ENCODE assay signal across 29 cellular contexts in the genomic region with DNA sequence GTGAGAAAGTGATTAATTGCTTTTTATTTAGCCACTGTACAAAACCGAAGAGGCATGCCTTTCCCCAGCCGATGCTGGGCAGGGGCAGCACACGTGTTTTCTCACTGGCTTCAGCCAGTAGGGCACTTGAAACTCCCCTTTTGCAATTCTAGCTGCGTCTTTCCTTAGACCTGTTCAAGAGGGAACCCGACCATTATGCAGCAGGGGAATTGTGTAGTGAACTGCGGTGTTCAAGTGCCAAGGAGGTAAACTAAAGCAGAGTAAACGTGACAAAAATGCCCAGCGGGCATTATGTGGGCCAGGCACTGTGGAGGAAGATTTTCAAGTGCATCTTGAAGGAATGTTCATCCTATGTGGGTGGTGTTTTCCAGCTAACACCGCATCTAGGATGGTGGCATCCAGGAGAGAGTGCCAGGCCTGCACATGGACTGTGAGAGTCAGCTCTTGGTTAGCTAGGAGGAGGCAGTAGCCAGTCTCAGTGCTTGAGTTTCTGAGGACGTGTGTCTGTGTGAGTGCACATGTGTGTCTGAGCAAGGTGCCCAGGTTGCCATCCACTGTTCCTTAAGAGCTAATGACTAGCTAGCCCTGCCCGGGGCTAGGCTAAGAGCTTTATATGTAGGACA. TPM values are rescaled to one million over a fixed set of nuclear protein-coding genes. Genes with fewer than 3 reads are reported as not detected.
DNase-seq lines count a peak whose midpoint lies in the region; ATAC-seq and TF ChIP-seq lines count a peak whose summit lies in the region.
"Had no signal": no experiment of that assay in that cellular context is flagged by ENCODE, and none has a peak within 500 bp of the region (broad histone marks: within the 10 kb centered on the region; RNA-seq: fewer than 3 reads in every experiment).

No MANE protein-coding gene starts in this region.

- DNase-seq in NCI-H345 treated with DMSO at 0.1 percent for 48 hours (lab: John Stamatoyannopoulos, UW; ENCODE audit: unreplicated experiment) = peak; percentile 21
- no peak for DNase-seq in NCI-H345 (lab: John Stamatoyannopoulos, UW)
- peak; percentile 75 for DNase-seq in occipital lobe (lab: John Stamatoyannopoulos, UW)
- DNase-seq in tibial artery = no peak
- DNase-seq in activated CD8-positive, alpha-beta T cell treated with anti-CD3 and anti-CD28 coated beads for 36 hours = no peak
- no peak for DNase-seq in sigmoid colon
- DNase-seq: activated CD4-positive, alpha-beta memory T cell treated with anti-CD3 and anti-CD28 coated beads, Interleukin-2, amount 10 ng/mL, durations not matched to agents 7 days and 5 days; activated gamma-delta T cell; activated naive CD8-positive, alpha-beta T cell treated with anti-CD3 and anti-CD28 coated beads, Interleukin-2, amount 50 U/mL, for 24 hours; AML-193; brain microvascular endothelial cell; CD8-positive, alpha-beta T cell; endodermal cell; esophagus squamous epithelium; hippocampal formation; immature natural killer cell; left lung; naive thymus-derived CD8-positive, alpha-beta T cell; right lobe of liver; stimulated activated CD4-positive, alpha-beta T cell treated with anti-CD3 and anti-CD28 coated beads, Interleukin-15, amount 100 ng/mL, for 24 hours; stomach; T-cell had no signal

- H3K27me3 ChIP-seq in tibial artery = no peaks in the 10 kb centered on the region
- H3K27me3 ChIP-seq in sigmoid colon = peaks cover 0 to 26% (median 13%) of the 10 kb centered on the region in 3 donors
- H3K27me3 ChIP-seq: right lobe of liver had no signal

- H3K4me3 Mint-ChIP-seq in brain = peak overlapping the region in 3 of 5 experiments; percentile 43 to 63 (median 46)
- no peak overlapping the region for H3K4me3 Mint-ChIP-seq in activated CD8-positive, alpha-beta T cell treated with anti-CD3 and anti-CD28 coated beads for 36 hours
- H3K4me3 Mint-ChIP-seq: activated CD4-positive, alpha-beta memory T cell treated with anti-CD3 and anti-CD28 coated beads, Interleukin-2, amount 10 ng/mL, durations not matched to agents 7 days and 5 days; activated naive CD8-positive, alpha-beta T cell treated with anti-CD3 and anti-CD28 coated beads, Interleukin-2, amount 50 U/mL, for 24 hours; CD8-positive, alpha-beta T cell; endodermal cell; immature natural killer cell; naive thymus-derived CD8-positive, alpha-beta T cell; T-cell had no signal

- CTCF ChIA-PET in activated CD8-positive, alpha-beta T cell treated with anti-CD3 and anti-CD28 coated beads for 36 hours (lab: Charles Lee) = no interaction called here

- peaks cover 4% of the 10 kb centered on the region for H3K27me3 Mint-ChIP-seq in brain
- H3K27me3 Mint-ChIP-seq in activated CD8-positive, alpha-beta T cell treated with anti-CD3 and anti-CD28 coated beads for 36 hours = peaks cover 50% of the 10 kb centered on the region

- H3K27ac Mint-ChIP-seq in brain = peak overlapping the region in 3 of 5 experiments; percentile 4 to 34 (median 22)
- H3K27ac Mint-ChIP-seq in activated CD8-positive, alpha-beta T cell treated with anti-CD3 and anti-CD28 coated beads for 36 hours = no peak overlapping the region
- H3K27ac Mint-ChIP-seq: activated CD4-positive, alpha-beta memory T cell treated with anti-CD3 and anti-CD28 coated beads, Interleukin-2, amount 10 ng/mL, durations not matched to agents 7 days and 5 days; activated naive CD8-positive, alpha-beta T cell treated with anti-CD3 and anti-CD28 coated beads, Interleukin-2, amount 50 U/mL, for 24 hours; CD8-positive, alpha-beta T cell; endodermal cell; immature natural killer cell; naive thymus-derived CD8-positive, alpha-beta T cell; T-cell had no signal

- no peaks in the 10 kb centered on the region for H3K9me3 ChIP-seq in tibial artery
- H3K9me3 ChIP-seq in sigmoid colon = no peaks in the 10 kb centered on the region
- H3K9me3 ChIP-seq: esophagus squamous epithelium, left lung, right lobe of liver, stomach had no signal

- no peak for TF ChIP-seq EP300 in sigmoid colon (IDR thresholded peaks at IDR 0.05)

- H3K4me1 ChIP-seq in tibial artery = peaks cover 0 to 39% (median 26%) of the 10 kb centered on the region in 4 donors
- H3K4me1 ChIP-seq in sigmoid colon = peaks cover 0 to 32% (median 18%) of the 10 kb centered on the region in 4 donors

- peak overlapping the region; percentile 24 to 44 for H3K27ac ChIP-seq in tibial artery
- no peak overlapping the region for H3K27ac ChIP-seq in sigmoid colon
- H3K27ac ChIP-seq: brain microvascular endothelial cell, esophagus squamous epithelium, left lung, right lobe of liver, SJSA1 had no signal

- intact Hi-C loops in tibial artery (cut with DNase I; ENCODE audit: low total_unique reads) (loop anchor here (10.0 kb wide), 1 partner anchor 65 kb away; no protein-coding TSS in a partner anchor), sigmoid colon (cut with DNase I) (no loop called here)
- intact Hi-C loops in activated CD8-positive, alpha-beta T cell treated with anti-CD3 and anti-CD28 coated beads for 36 hours (cut with micrococcal nuclease) = no loop called here

- no peak for ATAC-seq in activated CD8-positive, alpha-beta T cell treated with anti-CD3 and anti-CD28 coated beads for 36 hours
- ATAC-seq in HG03354 (IDR thresholded peaks at IDR 0.05; ENCODE audit: poor library complexity, severe bottlenecking, unreplicated experiment) = no peak
- ATAC-seq: activated CD4-positive, CD25-positive, alpha-beta regulatory T cell treated with anti-CD3 and anti-CD28 coated beads, Interleukin-2, amount 50 U/mL, for 24 hours; activated naive CD8-positive, alpha-beta T cell treated with anti-CD3 and anti-CD28 coated beads, Interleukin-2, amount 50 U/mL, for 24 hours; CD8-positive, alpha-beta T cell; left lung; naive thymus-derived CD8-positive, alpha-beta T cell; right lobe of liver; T-cell had no signal

- H3K4me3 ChIP-seq in tibial artery (no peak overlapping the region), sigmoid colon (no peak overlapping the region)
- H3K4me3 ChIP-seq: esophagus squamous epithelium, left lung, right lobe of liver, SJSA1, stomach had no signal

- POLR2A ChIA-PET in activated CD8-positive, alpha-beta T cell treated with anti-CD3 and anti-CD28 coated beads for 36 hours (lab: Charles Lee) = no interaction called here

- H3K4me1 Mint-ChIP-seq in brain = peaks cover 54% of the 10 kb centered on the region
- peaks cover 9% of the 10 kb centered on the region for H3K4me1 Mint-ChIP-seq in activated CD8-positive, alpha-beta T cell treated with anti-CD3 and anti-CD28 coated beads for 36 hours (ENCODE audit: low read depth)
- H3K4me1 Mint-ChIP-seq: activated CD4-positive, alpha-beta memory T cell treated with anti-CD3 and anti-CD28 coated beads, Interleukin-2, amount 10 ng/mL, durations not matched to agents 7 days and 5 days had no signal

- peaks cover 0 to 3% (median 0%) of the 10 kb centered on the region in 5 experiments for H3K9me3 Mint-ChIP-seq in brain
- H3K9me3 Mint-ChIP-seq in activated CD8-positive, alpha-beta T cell treated with anti-CD3 and anti-CD28 coated beads for 36 hours = no peaks in the 10 kb centered on the region
- H3K9me3 Mint-ChIP-seq: activated CD4-positive, alpha-beta memory T cell treated with anti-CD3 and anti-CD28 coated beads, Interleukin-2, amount 10 ng/mL, durations not matched to agents 7 days and 5 days; activated naive CD8-positive, alpha-beta T cell treated with anti-CD3 and anti-CD28 coated beads, Interleukin-2, amount 50 U/mL, for 24 hours; CD8-positive, alpha-beta T cell; endodermal cell; immature natural killer cell; T-cell had no signal

- TF ChIP-seq POLR2A in sigmoid colon (IDR thresholded peaks at IDR 0.05) = no peak

- no peaks in the 10 kb centered on the region for H3K36me3 Mint-ChIP-seq in brain
- H3K36me3 Mint-ChIP-seq in activated CD8-positive, alpha-beta T cell treated with anti-CD3 and anti-CD28 coated beads for 36 hours (ENCODE audit: low read depth) = no peaks in the 10 kb centered on the region
- H3K36me3 Mint-ChIP-seq: CD8-positive, alpha-beta T cell; immature natural killer cell; T-cell had no signal

- TF ChIP-seq CTCF in brain (conservative IDR thresholded peaks at IDR 0.05) = no peak
- TF ChIP-seq CTCF in tibial artery (IDR thresholded peaks at IDR 0.05) = no peak
- TF ChIP-seq CTCF in activated CD8-positive, alpha-beta T cell treated with anti-CD3 and anti-CD28 coated beads for 36 hours (IDR thresholded peaks at IDR 0.05) = no peak
- no peak for TF ChIP-seq CTCF in sigmoid colon (IDR thresholded peaks at IDR 0.05)

- H3K36me3 ChIP-seq in tibial artery (no peaks in the 10 kb centered on the region), sigmoid colon (no peaks in the 10 kb centered on the region)
- H3K36me3 ChIP-seq: brain microvascular endothelial cell, esophagus squamous epithelium, left lung, right lobe of liver, SJSA1, stomach had no signal

- 83 to 89% methylated on average over 11 of the region's 11 CpGs for WGBS in sigmoid colon, 2 donors

RNA-seq across cellular contexts. Expression of a gene that starts 3.3 kb away (rescaled TPM):
- polyA plus RNA-seq in brain (ENCODE audit: insufficient read depth, low read depth, low replicate concordance) (17.6 TPM), sigmoid colon (under 1 TPM; 0.46 to 0.71 (median 0.60) TPM)
- total RNA-seq in occipital lobe (5.6 TPM), sigmoid colon (1 to 10 TPM in 1 of 4 donors, under 1 TPM in 3; 0.66 to 4.7 (median 0.76) TPM)
- total RNA-seq in activated CD8-positive, alpha-beta T cell treated with anti-CD3 and anti-CD28 coated beads for 36 hours = not detected
- total RNA-seq: activated CD4-positive, alpha-beta memory T cell treated with anti-CD3 and anti-CD28 coated beads, Interleukin-2, amount 10 ng/mL, durations not matched to agents 7 days and 5 days; CD8-positive, alpha-beta T cell; H4; LHCN-M2; osteocyte; SJSA1 had no signal
- polyA plus RNA-seq: immature natural killer cell had no signal

Comparison
In these comparisons a context has a peak if more than half of its experiments do, and no peak if none do; other contexts are left out.
1. DNase-seq: peak in NCI-H345 treated with DMSO at 0.1 percent for 48 hours (single experiment) and occipital lobe (single experiment); none in NCI-H345 (single experiment), tibial artery (0 of 2), activated CD8-positive, alpha-beta T cell treated with anti-CD3 and anti-CD28 coated beads for 36 hours (single experiment) and sigmoid colon (single experiment).
2. H3K27ac ChIP-seq: peak in tibial artery (2 of 2); none in sigmoid colon (0 of 4).